21 cellular contexts compared by ENCODE assay signal in genomic region chr14:87055007-87055406, GRCh38.
"Had no signal": no experiment of that assay in that cellular context is flagged by ENCODE, and none has a peak within 500 bp of the region (broad histone marks: within the 10 kb centered on the region; RNA-seq: fewer than 3 reads in every experiment).

No MANE protein-coding gene starts in this region.

- DNase-seq: dorsolateral prefrontal cortex; effector CD4-positive, alpha-beta T cell; hypothalamus; left ventricle myocardium superior; lower lobe of right lung; nucleus accumbens; psoas muscle; right cardiac atrium; sigmoid colon; stimulated activated CD4-positive, alpha-beta T cell treated with anti-CD3 and anti-CD28 coated beads, Interleukin-2, amount 100 ng/mL, for 24 hours; stimulated activated CD4-positive, alpha-beta T cell treated with anti-CD3 and anti-CD28 coated beads, Interleukin-4, amount 100 ng/mL, for 24 hours; stimulated activated naive CD4-positive, alpha-beta T cell treated with Interleukin-2 at 50 U/mL for 16 hours; stomach; thyroid gland; trophoblast cell had no signal

- H3K27me3 ChIP-seq: dorsolateral prefrontal cortex, sigmoid colon, stomach, thyroid gland, vagina had no signal

- H3K36me3 Mint-ChIP-seq: natural killer cell treated with Interleukin-12 subunit alpha and Interleukin-12 subunit beta and Interleukin-15 and Interleukin-18, amount 100 ng/mL, for 72 hours; stimulated activated effector memory CD8-positive, alpha-beta T cell treated with anti-CD3 and anti-CD28 coated beads, Interleukin-12 subunit alpha, Interleukin-12 subunit beta, amount 100 ng/mL, for 72 hours had no signal

- H3K27ac ChIP-seq: dorsolateral prefrontal cortex, lower lobe of right lung, psoas muscle, sigmoid colon, stomach, thyroid gland, vagina had no signal

- H3K4me1 Mint-ChIP-seq: stimulated activated effector memory CD8-positive, alpha-beta T cell treated with anti-CD3 and anti-CD28 coated beads, Interleukin-12 subunit alpha, Interleukin-12 subunit beta, amount 100 ng/mL, for 72 hours had no signal

- H3K27me3 Mint-ChIP-seq: natural killer cell treated with Interleukin-12 subunit alpha and Interleukin-12 subunit beta and Interleukin-15 and Interleukin-18, amount 100 ng/mL, for 72 hours had no signal

- H3K36me3 ChIP-seq: lower lobe of right lung, sigmoid colon, stomach, thyroid gland, vagina had no signal

- H3K4me3 Mint-ChIP-seq: natural killer cell treated with Interleukin-12 subunit alpha and Interleukin-12 subunit beta and Interleukin-15 and Interleukin-18, amount 100 ng/mL, for 72 hours; stimulated activated effector memory CD8-positive, alpha-beta T cell treated with anti-CD3 and anti-CD28 coated beads, Interleukin-12 subunit alpha, Interleukin-12 subunit beta, amount 100 ng/mL, for 72 hours had no signal

- H3K27ac Mint-ChIP-seq: natural killer cell treated with Interleukin-12 subunit alpha and Interleukin-12 subunit beta and Interleukin-15 and Interleukin-18, amount 100 ng/mL, for 72 hours; stimulated activated effector memory CD8-positive, alpha-beta T cell treated with anti-CD3 and anti-CD28 coated beads, Interleukin-12 subunit alpha, Interleukin-12 subunit beta, amount 100 ng/mL, for 72 hours had no signal

- H3K9me3 Mint-ChIP-seq: natural killer cell treated with Interleukin-12 subunit alpha and Interleukin-12 subunit beta and Interleukin-15 and Interleukin-18, amount 100 ng/mL, for 72 hours; stimulated activated effector memory CD8-positive, alpha-beta T cell treated with anti-CD3 and anti-CD28 coated beads, Interleukin-12 subunit alpha, Interleukin-12 subunit beta, amount 100 ng/mL, for 72 hours had no signal

- H3K9me3 ChIP-seq: lower lobe of right lung, psoas muscle, sigmoid colon, stomach, thyroid gland, vagina had no signal

- H3K4me3 ChIP-seq: dorsolateral prefrontal cortex, lower lobe of right lung, psoas muscle, sigmoid colon, stomach, thyroid gland, vagina had no signal

- FAIRE-seq: colon, frontal cortex, islet of Langerhans had no signal

- H3K4me1 ChIP-seq: lower lobe of right lung, psoas muscle, stomach, thyroid gland, vagina had no signal
